ENCODE assay signal across 19 cellular contexts in genomic region chr17:65230040-65230439, GRCh38.
A peak's percentile ranks its signal among the peaks of the same experiment; 100 is the strongest.
DNase-seq lines count a peak whose midpoint lies in the region; ATAC-seq, FAIRE-seq and TF ChIP-seq lines count a peak whose summit lies in the region.
"Had no signal": no experiment of that assay in that cellular context is flagged by ENCODE, and none has a peak within 500 bp of the region (broad histone marks: within the 10 kb centered on the region; RNA-seq: fewer than 3 reads in every experiment).

No MANE protein-coding gene starts in this region.

- peaks cover 0 to 74% (median 0%) of the 10 kb centered on the region in 11 experiments; a peak in 7 of 22 replicates for H4K20me1 ChIP-seq in BLaER1 treated with 17β-estradiol and CSF1 and Interleukin-3, amounts not matched to agents 10 nM and 100 nM
- H4K20me1 ChIP-seq in HCT116 (ENCODE audit: insufficient read depth) (no peaks in the 10 kb centered on the region), K562 (replicated peaks; ENCODE audit: control insufficient read depth, insufficient read depth, low read length) (peaks cover 7% of the 10 kb centered on the region; the same call in 1 of the 2 replicates)

- no peak overlapping the region for H3K4me3 ChIP-seq in BLaER1 treated with 17β-estradiol and CSF1 and Interleukin-3, amounts not matched to agents 10 nM and 100 nM
- H3K4me3 ChIP-seq in HCT116 (replicated peaks in 1 of 2; ENCODE audit: low read depth in 1 of 2, low read length in 2 of 2) (no peak overlapping the region), K562 (no peak overlapping the region), gastrocnemius medialis (no peak overlapping the region)
- H3K4me3 ChIP-seq: cardiac muscle cell, esophagus squamous epithelium, lung, thoracic aorta had no signal

- TF ChIP-seq RAD21 in HCT116 (IDR thresholded peaks at IDR 0.05; ENCODE audit: low read depth) (no peak), K562 (CRISPR knock-in tag; conservative IDR thresholded peaks at IDR 0.05 in 1 of 2, IDR thresholded peaks at IDR 0.05 in 1 of 2) (no peak)

- no peak for TF ChIP-seq EP300 in K562 (IDR thresholded peaks at IDR 0.05; ENCODE audit: low read length)

- peaks cover 0 to 12% (median 0%) of the 10 kb centered on the region in 11 experiments; a peak in 4 of 22 replicates for H3K9me3 ChIP-seq in BLaER1 treated with 17β-estradiol and CSF1 and Interleukin-3, amounts not matched to agents 10 nM and 100 nM (replicated peaks in 1 of 11)
- no peaks in the 10 kb centered on the region for H3K9me3 ChIP-seq in HCT116 (ENCODE audit: control insufficient read depth in 1 of 2, insufficient read depth in 1 of 2, low read depth in 1 of 2, low read length in 2 of 2)
- H3K9me3 ChIP-seq in K562 (replicated peaks; ENCODE audit: control insufficient read depth, insufficient read depth, low read depth, low read length) = no peaks in the 10 kb centered on the region
- no peaks in the 10 kb centered on the region for H3K9me3 ChIP-seq in gastrocnemius medialis
- H3K9me3 ChIP-seq: esophagus squamous epithelium, thoracic aorta had no signal

- peak; percentile 75 for FAIRE-seq in K562 (lab: Jason Lieb, UNC)
- FAIRE-seq: islet of Langerhans, small intestine had no signal

- POLR2A ChIA-PET in HCT116 (lab: Charles Lee) = no interaction called here
- POLR2A ChIA-PET in K562 (lab: Yijun Ruan, JAX) = interaction anchor here (0.6 to 1.3 kb wide), 2 partner anchors 19 to 1296 kb away, joined by 3 read pairs; no protein-coding TSS in a partner anchor

- TF ChIP-seq CTCF in HCT116 (IDR thresholded peaks at IDR 0.05 in 2 of 3, conservative IDR thresholded peaks at IDR 0.05 in 1 of 3; ENCODE audit: borderline replicate concordance in 1 of 3, insufficient read depth in 1 of 3, low read depth in 2 of 3, low read length in 2 of 3) (no peak), K562 (IDR thresholded peaks at IDR 0.05 in 2 of 3, conservative IDR thresholded peaks at IDR 0.05 in 1 of 3; ENCODE audit: insufficient read depth in 2 of 3, low read depth in 1 of 3, low read length in 3 of 3) (no peak), gastrocnemius medialis (IDR thresholded peaks at IDR 0.05 in 4 of 5, conservative IDR thresholded peaks at IDR 0.05 in 1 of 5) (no peak)

- intact Hi-C loops in HCT116 (cut with micrococcal nuclease) = loop anchor here (2.0 to 5.0 kb wide), 2 partner anchors 562 to 1443 kb away; no protein-coding TSS in a partner anchor
- intact Hi-C loops in K562 (cut with micrococcal nuclease) = loop anchor here (2.0 to 5.0 kb wide), 2 partner anchors 327 to 562 kb away; no protein-coding TSS in a partner anchor
- intact Hi-C loops in gastrocnemius medialis (cut with DNase I; ENCODE audit: low total_unique reads) = no loop called here

- WGBS in K562 (ENCODE audit: insufficient coverage, low coverage, missing lambda C conversion rate) = 77% methylated on average over 4 of the region's 4 CpGs

- no peaks in the 10 kb centered on the region for H3K36me3 ChIP-seq in BLaER1 treated with 17β-estradiol and CSF1 and Interleukin-3, amounts not matched to agents 10 nM and 100 nM
- H3K36me3 ChIP-seq in HCT116 (ENCODE audit: control insufficient read depth in 1 of 2, insufficient read depth in 2 of 2, low read length in 2 of 2) (no peaks in the 10 kb centered on the region), K562 (ENCODE audit: control insufficient read depth, insufficient read depth, low read length) (no peaks in the 10 kb centered on the region), gastrocnemius medialis (no peaks in the 10 kb centered on the region)
- H3K36me3 ChIP-seq: cardiac muscle cell, esophagus squamous epithelium, thoracic aorta had no signal

- H3K4me2 ChIP-seq in BLaER1 treated with 17β-estradiol and CSF1 and Interleukin-3, amounts not matched to agents 10 nM and 100 nM = peak overlapping the region; percentile 65 to 95 (median 78)
- H3K4me2 ChIP-seq in HCT116 (ENCODE audit: low read length) = no peak overlapping the region
- no peak overlapping the region for H3K4me2 ChIP-seq in K562 (ENCODE audit: insufficient read depth, low read length)

- in situ Hi-C loops in K562 (cut with MboI) (loop anchor here (5.0 kb wide), 1 partner anchor 937 kb away; no protein-coding TSS in a partner anchor), gastrocnemius medialis (cut with MboI; ENCODE audit: low sequenced_read_pairs in 4 of 4) (loop anchor here in 2 of 4 donors (5.0 to 10.0 kb wide), 2 partner anchors 935 to 937 kb away; no protein-coding TSS in a partner anchor)

- no peak overlapping the region for H3K9ac ChIP-seq in BLaER1 treated with 17β-estradiol and CSF1 and Interleukin-3, amounts not matched to agents 10 nM and 100 nM
- H3K9ac ChIP-seq in HCT116 (ENCODE audit: low read length) (no peak overlapping the region), K562 (ENCODE audit: insufficient read depth in 1 of 2, low read depth in 2 of 2, low read length in 2 of 2) (no peak overlapping the region)
- H3K9ac ChIP-seq: parathyroid adenoma had no signal

- H3K27ac ChIP-seq in BLaER1 treated with 17β-estradiol and CSF1 and Interleukin-3, amounts not matched to agents 10 nM and 100 nM = no peak overlapping the region; a peak in 1 of 22 replicates
- H3K27ac ChIP-seq in HCT116 (ENCODE audit: low read depth, low read length) (no peak overlapping the region), K562 (ENCODE audit: extremely low read depth, low read depth, low read length) (no peak overlapping the region), gastrocnemius medialis (no peak overlapping the region)
- H3K27ac ChIP-seq: cardiac muscle cell, esophagus squamous epithelium, parathyroid adenoma, thoracic aorta had no signal

- no peaks in the 10 kb centered on the region for H3K9me2 ChIP-seq in HCT116 (ENCODE audit: insufficient read depth)

- H3K27me3 ChIP-seq in BLaER1 treated with 17β-estradiol and CSF1 and Interleukin-3, amounts not matched to agents 10 nM and 100 nM = peaks cover 0 to 58% (median 0%) of the 10 kb centered on the region in 11 experiments; a peak in 10 of 22 replicates
- no peaks in the 10 kb centered on the region for H3K27me3 ChIP-seq in HCT116 (ENCODE audit: insufficient read depth, low read length)
- peaks cover 10 to 16% of the 10 kb centered on the region in 2 experiments; a peak in 3 of 5 replicates for H3K27me3 ChIP-seq in K562 (ENCODE audit: control insufficient read depth in 2 of 2, insufficient read depth in 2 of 2, low read length in 2 of 2)
- peaks cover 0 to 5% (median 0%) of the 10 kb centered on the region in 3 donors for H3K27me3 ChIP-seq in gastrocnemius medialis
- H3K27me3 ChIP-seq: cardiac muscle cell had no signal

- ATAC-seq in HCT116 = no peak
- ATAC-seq in K562 = no peak
- ATAC-seq in GM21786 (IDR thresholded peaks at IDR 0.05; ENCODE audit: unreplicated experiment) = no peak
- ATAC-seq in gastrocnemius medialis = no peak

- H3K79me2 ChIP-seq in HCT116 (ENCODE audit: insufficient read depth, low read length) (no peaks in the 10 kb centered on the region), K562 (ENCODE audit: control insufficient read depth, insufficient read depth, low read length) (no peaks in the 10 kb centered on the region)
- H3K79me2 ChIP-seq: parathyroid adenoma had no signal

- BruUV-seq in HCT116 (replicated peaks; lab: Mats Ljungman, UMichigan) (no TSS peak), K562 (replicated peaks; lab: Mats Ljungman, UMichigan) (no TSS peak)

- RAD21 ChIA-PET in HCT116 (lab: Charles Lee; ENCODE audit: low non-redundant PET in 1 of 2, low total read pairs in 2 of 2, uncharacterized antibody in 2 of 2, unreplicated experiment in 2 of 2) = no interaction called here

- H2AFZ ChIP-seq in HCT116 (ENCODE audit: low read depth, low read length, poor library complexity, severe bottlenecking) (peak overlapping the region; percentile 83), K562 (ENCODE audit: low read depth, low read length) (peak overlapping the region; percentile 36; the same call in 1 of the 2 replicates)
- H2AFZ ChIP-seq: parathyroid adenoma had no signal

- peaks cover 22 to 30% (median 24%) of the 10 kb centered on the region in 10 experiments for H3K4me1 ChIP-seq in BLaER1 treated with 17β-estradiol and CSF1 and Interleukin-3, amounts not matched to agents 10 nM and 100 nM
- H3K4me1 ChIP-seq in HCT116 (ENCODE audit: control insufficient read depth in 1 of 2, insufficient read depth in 2 of 2, low read length in 2 of 2) = peaks cover 34 to 38% of the 10 kb centered on the region in 2 experiments
- H3K4me1 ChIP-seq in K562 (replicated peaks in 1 of 2; ENCODE audit: control insufficient read depth in 2 of 2, insufficient read depth in 2 of 2, low read length in 2 of 2) = peaks cover 15 to 22% of the 10 kb centered on the region in 2 experiments
- H3K4me1 ChIP-seq in gastrocnemius medialis = no peaks in the 10 kb centered on the region
- H3K4me1 ChIP-seq: parathyroid adenoma had no signal

- CTCF ChIA-PET in HCT116 (lab: Charles Lee) = interaction anchor here (2.5 to 2.8 kb wide), 2 partner anchors 757 to 935 kb away, joined by 12 to 25 read pairs; no protein-coding TSS in a partner anchor
- CTCF ChIA-PET in K562 (lab: Yijun Ruan, JAX; ENCODE audit: low intra/inter-chr PET ratio) = no interaction called here

- no peak for DNase-seq in HCT116 (ENCODE audit: low read depth, low spot score)
- DNase-seq in SK-N-DZ (ENCODE audit: low spot score) = peak; percentile 44
- DNase-seq in K562 (ENCODE audit: extremely low read depth in 1 of 4, low spot score in 3 of 4) = peak; percentile 28 to 40 (median 35)
- DNase-seq in gastrocnemius medialis = no peak
- DNase-seq in NCI-H82 treated with DMSO at 0.1 percent for 48 hours (lab: John Stamatoyannopoulos, UW; ENCODE audit: unreplicated experiment) = no peak
- DNase-seq: activated CD4-positive, alpha-beta T cell treated with anti-CD3 and anti-CD28 coated beads for 36 hours; esophagus squamous epithelium; Kasumi-1; naive B cell; NCI-H146; SHP77; small intestine had no signal

- no peak for TF ChIP-seq POLR2A in HCT116 (IDR thresholded peaks at IDR 0.05; ENCODE audit: borderline replicate concordance, extremely low read depth, insufficient read depth, insufficient read length)
- no peak for TF ChIP-seq POLR2A in K562 (conservative IDR thresholded peaks at IDR 0.05)
- TF ChIP-seq POLR2A in gastrocnemius medialis (IDR thresholded peaks at IDR 0.05) = no peak

- no peaks in the 10 kb centered on the region for H3K9me1 ChIP-seq in K562 (ENCODE audit: control insufficient read depth, insufficient read depth, low read length)

TF ChIP-seq in HCT116, 20 proteins besides CTCF, POLR2A, EP300 and RAD21 (continues in another document):
- TF ChIP-seq ZFX (IDR thresholded peaks at IDR 0.05) (no peak), SIN3A (IDR thresholded peaks at IDR 0.05; ENCODE audit: low read depth) (no peak), FOSL1 (IDR thresholded peaks at IDR 0.05; ENCODE audit: low read depth) (no peak), POLR2AphosphoS5 (IDR thresholded peaks at IDR 0.05; ENCODE audit: low read depth, low read length) (no peak), CBX3 (IDR thresholded peaks at IDR 0.05; ENCODE audit: low read depth) (no peak)

TF ChIP-seq in K562, 482 proteins besides CTCF, POLR2A, EP300 and RAD21 (continues in another document):
- peak; percentile 70 for TF ChIP-seq USF1 (CRISPR knock-in tag; IDR thresholded peaks at IDR 0.05)

Comparison
In these comparisons a context has a peak if more than half of its experiments do, and no peak if none do; other contexts are left out.
1. H3K4me2 ChIP-seq: peak in BLaER1 treated with 17β-estradiol and CSF1 and Interleukin-3, amounts not matched to agents 10 nM and 100 nM (11 of 11); none in HCT116 (single experiment) and K562 (single experiment).
2. DNase-seq: peak in SK-N-DZ (single experiment) and K562 (4 of 4); none in HCT116 (single experiment), gastrocnemius medialis (0 of 2) and NCI-H82 treated with DMSO at 0.1 percent for 48 hours (single experiment).